ENCODE assay signal across 8 cellular contexts in the genomic region with DNA sequence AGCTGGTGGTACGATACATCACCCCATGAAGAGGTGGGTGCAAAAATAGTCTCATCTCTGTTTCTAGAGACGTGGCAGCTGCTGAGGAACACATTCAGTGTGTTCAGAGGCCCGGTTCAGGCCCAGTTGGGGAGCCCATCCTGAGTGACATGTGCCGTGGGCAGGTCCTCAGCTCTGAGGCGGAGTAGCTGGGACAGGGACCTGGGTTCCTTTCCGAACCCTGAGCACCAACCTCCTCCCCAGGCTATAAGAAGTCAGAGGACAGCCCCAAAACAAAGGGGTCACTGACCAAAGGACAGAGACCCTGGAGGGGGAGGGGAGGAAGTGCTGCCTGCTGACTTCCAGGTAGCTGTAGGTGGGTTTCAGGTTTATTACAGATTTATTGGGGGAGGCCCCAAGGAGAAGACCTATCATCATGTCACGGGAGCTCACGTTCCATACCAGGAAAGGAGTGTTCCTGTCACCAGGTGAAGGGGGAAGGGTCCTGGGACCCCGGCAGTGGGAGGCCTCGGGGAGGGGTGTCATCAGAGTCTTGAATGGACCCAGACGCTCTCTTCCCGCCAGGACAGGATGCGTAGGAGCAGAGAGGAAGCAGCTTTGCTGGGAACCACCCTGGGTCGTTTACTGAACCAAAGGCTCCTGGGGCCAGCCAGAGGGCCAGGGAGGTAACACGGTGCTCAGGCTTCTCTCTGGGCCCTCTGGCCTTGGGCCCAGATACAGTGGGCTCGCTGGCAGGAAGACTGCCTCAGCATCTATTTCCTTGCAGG. TPM values are rescaled to one million over a fixed set of nuclear protein-coding genes. Genes with fewer than 3 reads are reported as not detected.
A peak's percentile ranks its signal among the peaks of the same experiment; 100 is the strongest.
DNase-seq lines count a peak whose midpoint lies in the region; ATAC-seq and TF ChIP-seq lines count a peak whose summit lies in the region.

No MANE protein-coding gene starts in this region.

- peak overlapping the region; percentile 99 for H3K27ac ChIP-seq in KOPT-K1 (ENCODE audit: low read depth, low read length, poor library complexity, severe bottlenecking)
- no peak overlapping the region for H3K27ac ChIP-seq in endodermal cell (ENCODE audit: low read depth, low read length)
- H3K27ac ChIP-seq in A673 (ENCODE audit: low read depth, low read length, poor library complexity, severe bottlenecking): no peak overlapping the region

- no peaks in the 10 kb centered on the region for H3K27me3 ChIP-seq in endodermal cell (ENCODE audit: control insufficient read depth, insufficient read depth, low read length, poor library complexity, severe bottlenecking)
- no peaks in the 10 kb centered on the region for H3K27me3 ChIP-seq in skeletal muscle satellite cell (ENCODE audit: control insufficient read depth, insufficient read depth, low read length)
- H3K27me3 ChIP-seq in A673 (replicated peaks; ENCODE audit: insufficient read depth, low read depth, low read length, poor library complexity): no peaks in the 10 kb centered on the region

- BruUV-seq in A673 (replicated peaks; lab: Mats Ljungman, UMichigan): no TSS peak

- peaks cover 3% of the 10 kb centered on the region for H3K9me3 Mint-ChIP-seq in endodermal cell

- H3K4me2 ChIP-seq in skeletal muscle satellite cell (ENCODE audit: low read length): peak overlapping the region; percentile 82

- no peaks in the 10 kb centered on the region for H3K9me3 ChIP-seq in KOPT-K1 (ENCODE audit: insufficient read depth, low read length, poor library complexity, severe bottlenecking)
- H3K9me3 ChIP-seq in endodermal cell (ENCODE audit: control insufficient read depth, low read length): no peaks in the 10 kb centered on the region
- H3K9me3 ChIP-seq in skeletal muscle satellite cell (replicated peaks; ENCODE audit: low read length): no peaks in the 10 kb centered on the region
- no peaks in the 10 kb centered on the region for H3K9me3 ChIP-seq in A673 (ENCODE audit: low read depth, low read length, poor library complexity, severe bottlenecking)

- H3K27me3 Mint-ChIP-seq in endodermal cell (ENCODE audit: insufficient read depth): no peaks in the 10 kb centered on the region

- CTCF ChIA-PET in A673 (lab: Charles Lee): interaction anchor here (0.7 to 2.3 kb wide), 9 partner anchors 15 to 403 kb away, joined by 3 to 34 read pairs (median 4); a partner anchor contains a TSS

- peak; percentile 9 for ATAC-seq in GM19351 (IDR thresholded peaks at IDR 0.05; ENCODE audit: unreplicated experiment)
- no peak for ATAC-seq in GM18520 (IDR thresholded peaks at IDR 0.05; ENCODE audit: unreplicated experiment)
- ATAC-seq in HG03521 (IDR thresholded peaks at IDR 0.05; ENCODE audit: unreplicated experiment): no peak

- POLR2A ChIA-PET in A673 (lab: Charles Lee; ENCODE audit: low non-redundant PET): no interaction called here

- H3K4me3 Mint-ChIP-seq in endodermal cell: no peak overlapping the region

- no peak overlapping the region for H3K27ac Mint-ChIP-seq in endodermal cell

- 78% methylated on average over 9 to 16 of the region's 16 CpGs for WGBS in endodermal cell (ENCODE audit: insufficient coverage in 1 of 2, insufficient read length in 1 of 2), 2 experiments

- peaks cover 29% of the 10 kb centered on the region for H3K4me1 Mint-ChIP-seq in endodermal cell

- no peaks in the 10 kb centered on the region for H3K4me1 ChIP-seq in endodermal cell (ENCODE audit: control insufficient read depth, insufficient read depth, low read length)
- peaks cover 48% of the 10 kb centered on the region for H3K4me1 ChIP-seq in skeletal muscle satellite cell (ENCODE audit: control insufficient read depth, insufficient read depth, low read length)
- H3K4me1 ChIP-seq in A673 (ENCODE audit: insufficient read depth, low read length, poor library complexity, severe bottlenecking): peaks cover 43% of the 10 kb centered on the region

- DNase-seq in endodermal cell (peak; percentile 70), putamen (ENCODE audit: low spot score) (no peak), A673 (ENCODE audit: low spot score) (no peak)

- TF ChIP-seq CTCF in endodermal cell (conservative IDR thresholded peaks at IDR 0.05) (peak; percentile 1), A673 (conservative IDR thresholded peaks at IDR 0.05; ENCODE audit: low read depth, low read length) (no peak)

- H3K36me3 ChIP-seq in KOPT-K1 (ENCODE audit: insufficient read depth, low read length): peaks cover 4% of the 10 kb centered on the region; the same call in 1 of the 2 replicates
- H3K36me3 ChIP-seq in endodermal cell (ENCODE audit: control insufficient read depth, insufficient read depth, low read length): no peaks in the 10 kb centered on the region
- H3K36me3 ChIP-seq in skeletal muscle satellite cell (ENCODE audit: insufficient read depth, low read length): peaks cover 2% of the 10 kb centered on the region
- H3K36me3 ChIP-seq in A673 (ENCODE audit: insufficient read depth, low read length, poor library complexity, severe bottlenecking): no peaks in the 10 kb centered on the region

- H3K9ac ChIP-seq in endodermal cell (ENCODE audit: extremely low read depth, low read length, poor library complexity, severe bottlenecking): no peak overlapping the region
- no peak overlapping the region for H3K9ac ChIP-seq in skeletal muscle satellite cell (ENCODE audit: low read depth, low read length)

- H3K4me3 ChIP-seq in endodermal cell (ENCODE audit: low read length): no peak overlapping the region
- no peak overlapping the region for H3K4me3 ChIP-seq in skeletal muscle satellite cell (ENCODE audit: low read length)
- H3K4me3 ChIP-seq in A673 (ENCODE audit: low read depth, low read length, poor library complexity, severe bottlenecking): no peak overlapping the region

- H3K36me3 Mint-ChIP-seq in endodermal cell (ENCODE audit: low read depth): peaks cover 6% of the 10 kb centered on the region

- intact Hi-C loops in A673 (cut with micrococcal nuclease; ENCODE audit: unreplicated experiment): loop anchor here (1.0 to 10.0 kb wide), 4 partner anchors 113 to 403 kb away; no protein-coding TSS in a partner anchor

RNA-seq across cellular contexts. Expression of a gene that starts 4.9 kb away (rescaled TPM):
- 1 to 10 TPM; 1.4 to 4.3 TPM for total RNA-seq in endodermal cell
- polyA plus RNA-seq in endodermal cell (2013, experiment 1 of 2): 1.3 TPM
- polyA plus RNA-seq in endodermal cell (2013, experiment 2 of 2): 0.70 TPM
- 0.76 TPM in 1 of 2 replicates, not detected in the other for total RNA-seq in skeletal muscle satellite cell (2012; rRNA removed)
- total RNA-seq in A673 (2021): 0.39 TPM in 1 of 2 replicates, not detected in the other

RNA-seq across cellular contexts. Expression of a gene that starts 36.6 kb away (rescaled TPM):
- total RNA-seq in endodermal cell: 10 to 100 TPM; 10.4 to 13.3 TPM
- polyA plus RNA-seq in endodermal cell (2013, experiment 1 of 2): 29.0 TPM
- polyA plus RNA-seq in endodermal cell (2013, experiment 2 of 2): 24.5 TPM
- 9.4 and 12.7 TPM in 2 replicates for total RNA-seq in skeletal muscle satellite cell (2012; rRNA removed)
- 22.6 and 23.3 TPM in 2 replicates for total RNA-seq in A673 (2021)
